1 cellular context compared by ENCODE assay signal in the genomic region with DNA sequence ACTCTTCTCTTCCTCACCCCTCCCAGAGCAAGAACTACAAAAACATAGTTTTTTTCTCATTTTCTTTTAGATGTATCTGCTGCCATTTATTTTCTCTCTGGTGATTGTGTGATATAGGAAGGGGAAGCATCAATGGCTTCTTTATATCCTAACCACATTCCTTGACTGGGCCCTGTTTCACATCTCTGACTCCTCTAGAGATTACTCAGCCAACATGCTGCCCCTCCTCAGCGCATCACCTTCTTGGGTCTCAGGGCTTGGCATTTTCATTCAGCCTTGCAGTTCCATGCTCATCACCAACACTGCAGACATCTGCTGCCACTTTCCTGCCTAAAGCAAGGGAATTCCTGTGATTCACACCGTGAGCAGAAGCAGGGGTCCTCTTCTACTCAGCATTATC.
TF ChIP-seq lines count a peak whose summit lies in the region.

No MANE protein-coding gene starts in this region.

TF ChIP-seq in SK-N-SH treated with all-trans-retinoic acid at 6 μM for 48 hours, 23 proteins besides CTCF, POLR2A, EP300 and RAD21 (continued from another document):
- TF ChIP-seq, protein P1, sequence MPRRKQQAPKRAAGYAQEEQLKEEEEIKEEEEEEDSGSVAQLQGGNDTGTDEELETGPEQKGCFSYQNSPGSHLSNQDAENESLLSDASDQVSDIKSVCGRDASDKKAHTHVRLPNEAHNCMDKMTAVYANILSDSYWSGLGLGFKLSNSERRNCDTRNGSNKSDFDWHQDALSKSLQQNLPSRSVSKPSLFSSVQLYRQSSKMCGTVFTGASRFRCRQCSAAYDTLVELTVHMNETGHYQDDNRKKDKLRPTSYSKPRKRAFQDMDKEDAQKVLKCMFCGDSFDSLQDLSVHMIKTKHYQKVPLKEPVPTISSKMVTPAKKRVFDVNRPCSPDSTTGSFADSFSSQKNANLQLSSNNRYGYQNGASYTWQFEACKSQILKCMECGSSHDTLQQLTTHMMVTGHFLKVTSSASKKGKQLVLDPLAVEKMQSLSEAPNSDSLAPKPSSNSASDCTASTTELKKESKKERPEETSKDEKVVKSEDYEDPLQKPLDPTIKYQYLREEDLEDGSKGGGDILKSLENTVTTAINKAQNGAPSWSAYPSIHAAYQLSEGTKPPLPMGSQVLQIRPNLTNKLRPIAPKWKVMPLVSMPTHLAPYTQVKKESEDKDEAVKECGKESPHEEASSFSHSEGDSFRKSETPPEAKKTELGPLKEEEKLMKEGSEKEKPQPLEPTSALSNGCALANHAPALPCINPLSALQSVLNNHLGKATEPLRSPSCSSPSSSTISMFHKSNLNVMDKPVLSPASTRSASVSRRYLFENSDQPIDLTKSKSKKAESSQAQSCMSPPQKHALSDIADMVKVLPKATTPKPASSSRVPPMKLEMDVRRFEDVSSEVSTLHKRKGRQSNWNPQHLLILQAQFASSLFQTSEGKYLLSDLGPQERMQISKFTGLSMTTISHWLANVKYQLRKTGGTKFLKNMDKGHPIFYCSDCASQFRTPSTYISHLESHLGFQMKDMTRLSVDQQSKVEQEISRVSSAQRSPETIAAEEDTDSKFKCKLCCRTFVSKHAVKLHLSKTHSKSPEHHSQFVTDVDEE (CRISPR knock-in tag; IDR thresholded peaks at IDR 0.05): no peak
- no peak for TF ChIP-seq CSDC2 (CRISPR knock-in tag; IDR thresholded peaks at IDR 0.05)
- TF ChIP-seq PPARA (CRISPR knock-in tag; IDR thresholded peaks at IDR 0.05; ENCODE audit: borderline replicate concordance): no peak
- TF ChIP-seq TOX (CRISPR knock-in tag; IDR thresholded peaks at IDR 0.05; ENCODE audit: borderline replicate concordance): no peak
- TF ChIP-seq OSR1 (CRISPR knock-in tag; IDR thresholded peaks at IDR 0.05): no peak
- TF ChIP-seq, protein P2, sequence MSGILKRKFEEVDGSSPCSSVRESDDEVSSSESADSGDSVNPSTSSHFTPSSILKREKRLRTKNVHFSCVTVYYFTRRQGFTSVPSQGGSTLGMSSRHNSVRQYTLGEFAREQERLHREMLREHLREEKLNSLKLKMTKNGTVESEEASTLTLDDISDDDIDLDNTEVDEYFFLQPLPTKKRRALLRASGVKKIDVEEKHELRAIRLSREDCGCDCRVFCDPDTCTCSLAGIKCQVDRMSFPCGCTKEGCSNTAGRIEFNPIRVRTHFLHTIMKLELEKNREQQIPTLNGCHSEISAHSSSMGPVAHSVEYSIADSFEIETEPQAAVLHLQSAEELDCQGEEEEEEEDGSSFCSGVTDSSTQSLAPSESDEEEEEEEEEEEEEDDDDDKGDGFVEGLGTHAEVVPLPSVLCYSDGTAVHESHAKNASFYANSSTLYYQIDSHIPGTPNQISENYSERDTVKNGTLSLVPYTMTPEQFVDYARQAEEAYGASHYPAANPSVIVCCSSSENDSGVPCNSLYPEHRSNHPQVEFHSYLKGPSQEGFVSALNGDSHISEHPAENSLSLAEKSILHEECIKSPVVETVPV (CRISPR knock-in tag; IDR thresholded peaks at IDR 0.05): no peak
- TF ChIP-seq ZFP30 (CRISPR knock-in tag; IDR thresholded peaks at IDR 0.05): no peak
- no peak for TF ChIP-seq ZNF70 (CRISPR knock-in tag; IDR thresholded peaks at IDR 0.05)
- no peak for TF ChIP-seq ZNF8 (CRISPR knock-in tag; IDR thresholded peaks at IDR 0.05)
